ENCODE assay signal across 18 cellular contexts in genomic region chr16:23383881-23384280, GRCh38.
DNase-seq lines count a peak whose midpoint lies in the region; ATAC-seq and TF ChIP-seq lines count a peak whose summit lies in the region.
"Had no signal": no experiment of that assay in that cellular context is flagged by ENCODE, and none has a peak within 500 bp of the region (broad histone marks: within the 10 kb centered on the region; RNA-seq: fewer than 3 reads in every experiment).

No MANE protein-coding gene starts in this region.

- POLR2A ChIA-PET in WTC11 (lab: Charles Lee) = interaction anchor here (0.7 kb wide), 1 partner anchor 165 kb away, joined by 6 read pairs; no protein-coding TSS in a partner anchor

- H3K9me3 ChIP-seq in Karpas-422 (ENCODE audit: low read length) (no peaks in the 10 kb centered on the region), neuronal stem cell (replicated peaks in 1 of 2; ENCODE audit: control insufficient read depth in 2 of 2, insufficient read depth in 1 of 2, low read depth in 1 of 2, low read length in 2 of 2) (no peaks in the 10 kb centered on the region)
- no peaks in the 10 kb centered on the region for H3K9me3 ChIP-seq in effector memory CD4-positive, alpha-beta T cell (ENCODE audit: control insufficient read depth, low read length)
- H3K9me3 ChIP-seq: BLaER1 treated with 17β-estradiol and CSF1 and Interleukin-3, amounts not matched to agents 10 nM and 100 nM had no signal

- H3K4me3 Mint-ChIP-seq in WTC11 = no peak overlapping the region
- H3K4me3 Mint-ChIP-seq: B cell; CD8-positive, alpha-beta T cell; HFFc6 had no signal

- H2BK5ac ChIP-seq in neuronal stem cell (ENCODE audit: low read length) = peak overlapping the region; percentile 67

- H3K27me3 ChIP-seq in Karpas-422 (ENCODE audit: low read length) = no peaks in the 10 kb centered on the region
- no peaks in the 10 kb centered on the region for H3K27me3 ChIP-seq in neuronal stem cell (ENCODE audit: control insufficient read depth in 3 of 3, insufficient read depth in 3 of 3, low read depth in 1 of 3, low read length in 3 of 3)
- H3K27me3 ChIP-seq in effector memory CD4-positive, alpha-beta T cell (replicated peaks; ENCODE audit: control insufficient read depth, insufficient read depth, low read length, poor library complexity, severe bottlenecking) = no peaks in the 10 kb centered on the region
- H3K27me3 ChIP-seq: BLaER1 treated with 17β-estradiol and CSF1 and Interleukin-3, amounts not matched to agents 10 nM and 100 nM had no signal

- no peaks in the 10 kb centered on the region for H3K36me3 ChIP-seq in Karpas-422 (ENCODE audit: insufficient read depth, low read length)
- peaks cover 3 to 5% of the 10 kb centered on the region in 2 donors for H3K36me3 ChIP-seq in neuronal stem cell (replicated peaks in 1 of 2; ENCODE audit: control insufficient read depth in 2 of 2, insufficient read depth in 2 of 2, low read length in 2 of 2)
- H3K36me3 ChIP-seq in effector memory CD4-positive, alpha-beta T cell (ENCODE audit: control insufficient read depth, insufficient read depth, low read length) = no peaks in the 10 kb centered on the region

- no peak overlapping the region for H2BK12ac ChIP-seq in neuronal stem cell (ENCODE audit: low read length)

- H3K4me3 ChIP-seq in Karpas-422 (ENCODE audit: low read length) (no peak overlapping the region), neuronal stem cell (ENCODE audit: low read length in 2 of 2) (no peak overlapping the region)
- no peak overlapping the region for H3K4me3 ChIP-seq in effector memory CD4-positive, alpha-beta T cell (ENCODE audit: insufficient read depth, low read depth, low read length, poor library complexity, severe bottlenecking)
- H3K4me3 ChIP-seq: BLaER1 treated with 17β-estradiol and CSF1 and Interleukin-3, amounts not matched to agents 10 nM and 100 nM; GM12878; GM23248 had no signal

- ATAC-seq in WTC11 (no peak), GM19351 (IDR thresholded peaks at IDR 0.05; ENCODE audit: unreplicated experiment) (no peak)
- ATAC-seq: CD8-positive, alpha-beta T cell; GM12878; HCT116 had no signal

- WGBS in neuronal stem cell (ENCODE audit: extremely low coverage in 2 of 2, insufficient read length in 2 of 2, insufficient replicate concordance in 1 of 2), 2 donors = no CpG with 5 or more reads among the region's 3 CpGs

- no peak overlapping the region for H2AFZ ChIP-seq in Karpas-422 (ENCODE audit: low read length)
- H2AFZ ChIP-seq in neuronal stem cell (ENCODE audit: low read length) = no peak overlapping the region
- H2AFZ ChIP-seq: GM23248 had no signal

- no peak overlapping the region for H2BK120ac ChIP-seq in neuronal stem cell (ENCODE audit: low read depth, low read length)

- H3K9me3 Mint-ChIP-seq in WTC11 = no peaks in the 10 kb centered on the region
- H3K9me3 Mint-ChIP-seq: CD8-positive, alpha-beta T cell; HFFc6 had no signal

- H3K27ac ChIP-seq in Karpas-422 (ENCODE audit: low read length) (no peak overlapping the region), neuronal stem cell (replicated peaks; ENCODE audit: low read length) (no peak overlapping the region), caudate nucleus (ENCODE audit: low read depth, low read length) (no peak overlapping the region)
- H3K27ac ChIP-seq in effector memory CD4-positive, alpha-beta T cell (ENCODE audit: insufficient read depth, low read length, poor library complexity, severe bottlenecking) = no peak overlapping the region
- H3K27ac ChIP-seq: BLaER1 treated with 17β-estradiol and CSF1 and Interleukin-3, amounts not matched to agents 10 nM and 100 nM; GM23248; HL-60 had no signal

- TF ChIP-seq CTCF in WTC11 (IDR thresholded peaks at IDR 0.05) = no peak

- H3K14ac ChIP-seq in neuronal stem cell (ENCODE audit: low read length) = no peak overlapping the region

- H3K36me3 Mint-ChIP-seq in WTC11 = peaks cover 4% of the 10 kb centered on the region; the same call in 1 of the 2 replicates

- H2BK15ac ChIP-seq in neuronal stem cell (ENCODE audit: low read length) = no peak overlapping the region

- CTCF ChIA-PET in WTC11 (lab: Charles Lee) = interaction anchor here (1.7 kb wide), 1 partner anchor 15 kb away, joined by 5 read pairs; no protein-coding TSS in a partner anchor

- no peaks in the 10 kb centered on the region for H3K4me1 Mint-ChIP-seq in WTC11
- H3K4me1 Mint-ChIP-seq: B cell had no signal

- H3K23ac ChIP-seq in neuronal stem cell (ENCODE audit: low read depth, low read length, poor library complexity) = no peak overlapping the region

- DNase-seq in Karpas-422 (peak; percentile 34), WTC11 (ENCODE audit: low spot score) (no peak), neuronal stem cell (ENCODE audit: low spot score) (no peak), caudate nucleus (lab: John Stamatoyannopoulos, UW) (no peak)
- DNase-seq in effector memory CD4-positive, alpha-beta T cell = no peak
- DNase-seq: Calu3; CD8-positive, alpha-beta T cell; DMS53; DND-41; EL; GM23248; HFFc6 had no signal

- H3K79me2 ChIP-seq in Karpas-422 (ENCODE audit: low read length) = no peaks in the 10 kb centered on the region

- H3K9me2 ChIP-seq in Karpas-422 (replicated peaks; ENCODE audit: insufficient read depth, low read length) = no peaks in the 10 kb centered on the region

- H4K20me1 ChIP-seq in Karpas-422 (ENCODE audit: insufficient read depth, low read depth, low read length) = no peaks in the 10 kb centered on the region
- H4K20me1 ChIP-seq: BLaER1 treated with 17β-estradiol and CSF1 and Interleukin-3, amounts not matched to agents 10 nM and 100 nM had no signal

- no peak overlapping the region for H3K9ac ChIP-seq in Karpas-422 (ENCODE audit: low read length)
- no peak overlapping the region for H3K9ac ChIP-seq in neuronal stem cell (ENCODE audit: low read depth, low read length, poor library complexity)
- H3K9ac ChIP-seq: BLaER1 treated with 17β-estradiol and CSF1 and Interleukin-3, amounts not matched to agents 10 nM and 100 nM; GM23248 had no signal

- 0 out of 2 replicates have a peak overlapping the region, but pooled peaks have one; percentile 30 for H3K27ac Mint-ChIP-seq in WTC11
- H3K27ac Mint-ChIP-seq: B cell; CD8-positive, alpha-beta T cell; HFFc6 had no signal

- no peak overlapping the region for H4K8ac ChIP-seq in neuronal stem cell (ENCODE audit: low read depth, low read length)

- peak overlapping the region; percentile 31 for H3K18ac ChIP-seq in neuronal stem cell (ENCODE audit: low read length)

- H3K4ac ChIP-seq in neuronal stem cell (ENCODE audit: low read length) = no peak overlapping the region

- H3K4me2 ChIP-seq in Karpas-422 (ENCODE audit: low read depth, low read length, poor library complexity, severe bottlenecking) (no peak overlapping the region), neuronal stem cell (ENCODE audit: insufficient read depth, low read length, poor library complexity, severe bottlenecking) (no peak overlapping the region)
- H3K4me2 ChIP-seq: BLaER1 treated with 17β-estradiol and CSF1 and Interleukin-3, amounts not matched to agents 10 nM and 100 nM had no signal

- no peaks in the 10 kb centered on the region for H3K27me3 Mint-ChIP-seq in WTC11 (ENCODE audit: low read depth)

- no peak overlapping the region for H2AK5ac ChIP-seq in neuronal stem cell (ENCODE audit: low read depth, low read length)

- H3K4me1 ChIP-seq in Karpas-422 (ENCODE audit: low read length) (no peaks in the 10 kb centered on the region), neuronal stem cell (ENCODE audit: control insufficient read depth in 2 of 2, insufficient read depth in 1 of 2, low read depth in 1 of 2, low read length in 2 of 2) (peaks cover 0 to 6% of the 10 kb centered on the region in 2 donors)
- no peaks in the 10 kb centered on the region for H3K4me1 ChIP-seq in effector memory CD4-positive, alpha-beta T cell (ENCODE audit: control insufficient read depth, insufficient read depth, low read length, poor library complexity, severe bottlenecking)
- H3K4me1 ChIP-seq: BLaER1 treated with 17β-estradiol and CSF1 and Interleukin-3, amounts not matched to agents 10 nM and 100 nM had no signal

- H4K91ac ChIP-seq in neuronal stem cell (ENCODE audit: low read depth, low read length, poor library complexity) = no peak overlapping the region

- H3K79me1 ChIP-seq in neuronal stem cell (ENCODE audit: low read depth, low read length) = no peaks in the 10 kb centered on the region

TF ChIP-seq in WTC11, 78 proteins besides CTCF, POLR2A, EP300 and RAD21:
- TF ChIP-seq ZNF121 (CRISPR knock-in tag; IDR thresholded peaks at IDR 0.05) (no peak), CREM (CRISPR knock-in tag; IDR thresholded peaks at IDR 0.05) (no peak)
- TF ChIP-seq, protein P1, sequence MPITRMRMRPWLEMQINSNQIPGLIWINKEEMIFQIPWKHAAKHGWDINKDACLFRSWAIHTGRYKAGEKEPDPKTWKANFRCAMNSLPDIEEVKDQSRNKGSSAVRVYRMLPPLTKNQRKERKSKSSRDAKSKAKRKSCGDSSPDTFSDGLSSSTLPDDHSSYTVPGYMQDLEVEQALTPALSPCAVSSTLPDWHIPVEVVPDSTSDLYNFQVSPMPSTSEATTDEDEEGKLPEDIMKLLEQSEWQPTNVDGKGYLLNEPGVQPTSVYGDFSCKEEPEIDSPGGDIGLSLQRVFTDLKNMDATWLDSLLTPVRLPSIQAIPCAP (CRISPR knock-in tag; IDR thresholded peaks at IDR 0.05) = no peak
